15 cellular contexts compared by ENCODE assay signal in genomic region chr20:25066386-25066785, GRCh38. TPM values are rescaled to one million over a fixed set of nuclear protein-coding genes. Genes with fewer than 3 reads are reported as not detected.
A peak's percentile ranks its signal among the peaks of the same experiment; 100 is the strongest.
DNase-seq lines count a peak whose midpoint lies in the region; ATAC-seq and TF ChIP-seq lines count a peak whose summit lies in the region.
"Had no signal": no experiment of that assay in that cellular context is flagged by ENCODE, and none has a peak within 500 bp of the region (broad histone marks: within the 10 kb centered on the region; RNA-seq: fewer than 3 reads in every experiment).

No MANE protein-coding gene starts in this region.

- TF ChIP-seq EP300 in suprapubic skin (IDR thresholded peaks at IDR 0.05), result no peak

- no peaks in the 10 kb centered on the region for H3K9me3 ChIP-seq in RWPE2 (ENCODE audit: severe bottlenecking)
- no peaks in the 10 kb centered on the region for H3K9me3 ChIP-seq in suprapubic skin

- H3K27me3 ChIP-seq in RWPE2 (ENCODE audit: insufficient read depth, poor library complexity, severe bottlenecking) (peaks cover 35% of the 10 kb centered on the region), suprapubic skin (peaks cover 20% of the 10 kb centered on the region)

- H3K4me3 ChIP-seq in RWPE2 (ENCODE audit: severe bottlenecking) (no peak overlapping the region), suprapubic skin (no peak overlapping the region)

- TF ChIP-seq CTCF in RWPE2 (IDR thresholded peaks at IDR 0.05; ENCODE audit: poor library complexity, severe bottlenecking), result no peak
- no peak for TF ChIP-seq CTCF in suprapubic skin (IDR thresholded peaks at IDR 0.05)

- H3K4me1 ChIP-seq in RWPE2 (ENCODE audit: insufficient read depth, poor library complexity, severe bottlenecking) (no peaks in the 10 kb centered on the region), suprapubic skin (peaks cover 8% of the 10 kb centered on the region)

- TF ChIP-seq POLR2A in suprapubic skin (IDR thresholded peaks at IDR 0.05), result no peak

- no peak overlapping the region for H3K27ac ChIP-seq in RWPE2 (ENCODE audit: poor library complexity, severe bottlenecking)
- H3K27ac ChIP-seq in caudate nucleus (ENCODE audit: low read depth, low read length), result no peak overlapping the region
- H3K27ac ChIP-seq in suprapubic skin, result no peak overlapping the region

- DNase-seq in NCI-H1417 (lab: John Stamatoyannopoulos, UW), result peak; percentile 10 to 49 (median 20)
- no peak for DNase-seq in NCI-H1417 treated with DMSO at 0.1 percent for 48 hours (lab: John Stamatoyannopoulos, UW)
- peak; percentile 42 for DNase-seq in M059J (ENCODE audit: low read depth)
- peak; percentile 19 for DNase-seq in RWPE2 (ENCODE audit: low spot score)
- peak; percentile 32 for DNase-seq in posterior vena cava (ENCODE audit: low spot score)
- no peak for DNase-seq in caudate nucleus (lab: John Stamatoyannopoulos, UW)
- no peak for DNase-seq in suprapubic skin (ENCODE audit: low spot score in 2 of 2)
- DNase-seq: NCI-H226 had no signal

- H3K36me3 ChIP-seq in RWPE2 (ENCODE audit: low read depth) (no peaks in the 10 kb centered on the region), suprapubic skin (no peaks in the 10 kb centered on the region)

- WGBS in suprapubic skin, result 28% methylated on average over 6 of the region's 6 CpGs

- intact Hi-C loops in posterior vena cava (cut with DNase I), result loop anchor here in 1 of 2 donors (10.0 kb wide), 1 partner anchor 128 kb away; the partner anchor contains the start of gene ENTPD6

- no peak; the same call in 2 of the 3 replicates for ATAC-seq in RWPE2 (ENCODE audit: low read depth)
- ATAC-seq in GM21515 (IDR thresholded peaks at IDR 0.05; ENCODE audit: unreplicated experiment), result no peak

RNA-seq across cellular contexts. Expression of gene ACSS1, which starts 8.4 kb away (rescaled TPM):
- total RNA-seq in M059J (2014; rRNA removed; shearing (Covaris generic)), result 0.17 and 0.32 TPM in 2 replicates
- total RNA-seq in posterior vena cava (10 to 100 TPM; 11.6 to 12.2 TPM), suprapubic skin (10 to 100 TPM; 29.0 to 80.0 (median 47.6) TPM)

RNA-seq across cellular contexts. Expression of gene VSX1, which starts 15.6 kb away (rescaled TPM):
- 0.32 TPM in 1 of 2 replicates, not detected in the other for total RNA-seq in M059J (2014; rRNA removed; shearing (Covaris generic))
- not detected for total RNA-seq in posterior vena cava
- total RNA-seq in suprapubic skin, result not detected
- total RNA-seq: A172, astrocyte, fibroblast of villous mesenchyme, HT-29, left colon, mesothelial cell of epicardium had no signal

Comparison
In these comparisons a context has a peak if more than half of its experiments do, and no peak if none do; other contexts are left out.
1. DNase-seq: peak in NCI-H1417 (3 of 3), M059J (single experiment), RWPE2 (single experiment) and posterior vena cava (single experiment); none in NCI-H1417 treated with DMSO at 0.1 percent for 48 hours (single experiment), caudate nucleus (0 of 61) and suprapubic skin (0 of 2).